Comparison of ENCODE assay signal across 29 cellular contexts in the genomic region with DNA sequence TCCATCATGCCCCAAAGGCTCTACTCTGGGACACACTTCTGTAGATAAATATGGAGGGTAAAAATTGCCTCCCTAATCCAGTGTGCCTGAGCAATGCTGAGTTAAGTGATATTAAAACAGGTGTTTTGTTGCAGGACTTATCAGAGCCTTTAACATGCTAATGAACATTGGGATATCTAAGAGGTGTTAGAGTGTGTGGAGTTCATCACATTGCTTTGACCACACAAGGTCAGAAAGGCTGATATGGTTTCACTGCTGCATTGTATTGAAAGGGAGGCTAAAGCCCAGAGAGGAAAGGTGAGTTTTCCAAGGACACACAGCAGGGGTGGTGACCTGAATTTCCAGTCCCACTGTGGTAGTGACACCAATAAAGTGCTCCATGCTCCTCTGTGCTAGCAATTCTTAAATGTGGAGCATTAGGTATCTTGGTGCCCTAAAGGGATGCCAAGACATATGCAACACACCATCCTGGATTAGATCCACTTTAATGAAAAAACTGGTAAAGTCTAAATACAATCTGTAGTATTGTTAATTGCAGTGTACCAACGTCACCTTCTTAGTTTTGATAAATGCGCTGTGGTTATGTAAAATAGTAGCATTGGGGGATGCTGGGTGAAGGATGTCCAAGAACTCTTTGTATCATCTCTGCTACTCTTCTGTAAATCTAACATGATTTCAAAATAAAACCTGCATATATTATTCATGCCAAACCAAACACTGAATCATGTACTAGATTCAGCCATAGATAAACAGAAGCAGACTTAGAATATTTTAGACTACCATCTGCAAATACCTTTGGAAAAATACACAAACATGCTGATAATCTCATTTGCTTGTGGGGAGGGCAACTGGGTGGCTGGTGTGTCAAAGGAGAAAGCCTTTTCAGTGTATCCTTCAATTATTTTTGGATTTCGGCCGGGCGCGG. TPM values are rescaled to one million over a fixed set of nuclear protein-coding genes. Genes with fewer than 3 reads are reported as not detected.
DNase-seq lines count a peak whose midpoint lies in the region; ATAC-seq, FAIRE-seq and TF ChIP-seq lines count a peak whose summit lies in the region.
"Had no signal": no experiment of that assay in that cellular context is flagged by ENCODE, and none has a peak within 500 bp of the region (broad histone marks: within the 10 kb centered on the region; RNA-seq: fewer than 3 reads in every experiment).

No MANE protein-coding gene starts in this region.

- 65% methylated on average over 2 of the region's 6 CpGs for WGBS in K562 (ENCODE audit: insufficient coverage, low coverage, missing lambda C conversion rate)

- H3K4me2 ChIP-seq in K562 (ENCODE audit: insufficient read depth, low read length): no peak overlapping the region

- DNase-seq in Caki2 (ENCODE audit: low read depth) (peak; percentile 24), LNCaP clone FGC (ENCODE audit: low read depth) (peak; percentile 1), K562 (ENCODE audit: extremely low read depth in 1 of 4, low spot score in 3 of 4) (no peak), fibroblast of villous mesenchyme (ENCODE audit: low read depth) (peak; percentile 36), posterior vena cava (ENCODE audit: low spot score) (no peak), natural killer cell (no peak)
- DNase-seq in effector memory CD8-positive, alpha-beta T cell: no peak
- DNase-seq: activated CD4-positive, alpha-beta T cell treated with anti-CD3 and anti-CD28 coated beads for 1 hour; activated CD8-positive, alpha-beta T cell treated with anti-CD3 and anti-CD28 coated beads, Interleukin-2, amount 10 ng/mL, durations not matched to agents 7 days and 5 days; activated effector memory CD4-positive, alpha-beta T cell treated with anti-CD3 and anti-CD28 coated beads, Interleukin-2, amount 50 U/mL, for 16 hours; activated naive CD8-positive, alpha-beta T cell treated with anti-CD3 and anti-CD28 coated beads for 36 hours; body of pancreas; DMS153; foreskin melanocyte; left colon; MM.1S; NCI-H2081 treated with DMSO at 0.1 percent for 48 hours; NCI-H748 treated with DMSO at 0.1 percent for 48 hours; pancreas; SJCRH30; spleen had no signal

- H3K9me1 ChIP-seq in K562 (ENCODE audit: control insufficient read depth, insufficient read depth, low read length): no peaks in the 10 kb centered on the region

- TF ChIP-seq POLR2A in K562 (conservative IDR thresholded peaks at IDR 0.05): no peak

- in situ Hi-C loops in Caki2 (cut with HindIII; ENCODE audit: low pct_unique_long_range_greater_than_20kb, low sequenced_read_pairs): no loop called here
- in situ Hi-C loops in K562 (cut with MboI): no loop called here

- peaks cover 24 to 39% of the 10 kb centered on the region in 2 donors for H3K4me1 Mint-ChIP-seq in effector memory CD8-positive, alpha-beta T cell (ENCODE audit: low read depth in 2 of 2)
- H3K4me1 Mint-ChIP-seq in natural killer cell: peaks cover 38 to 44% of the 10 kb centered on the region in 2 donors

- no peak for TF ChIP-seq RAD21 in K562 (CRISPR knock-in tag; conservative IDR thresholded peaks at IDR 0.05 in 1 of 2, IDR thresholded peaks at IDR 0.05 in 1 of 2)

- no peaks in the 10 kb centered on the region for H3K79me2 ChIP-seq in K562 (ENCODE audit: control insufficient read depth, insufficient read depth, low read length)

- no TSS peak for BruUV-seq in K562 (replicated peaks; lab: Mats Ljungman, UMichigan)

- TF ChIP-seq EP300 in K562 (IDR thresholded peaks at IDR 0.05; ENCODE audit: low read length): no peak

- ATAC-seq in K562: no peak
- ATAC-seq in effector memory CD8-positive, alpha-beta T cell (replicated peaks): no peak
- no peak for ATAC-seq in natural killer cell
- no peak for ATAC-seq in HG02840 (IDR thresholded peaks at IDR 0.05; ENCODE audit: low FRiP score, unreplicated experiment)
- ATAC-seq: activated CD8-positive, alpha-beta T cell treated with anti-CD3 and anti-CD28 coated beads, Interleukin-2, amount 10 ng/mL, durations not matched to agents 7 days and 5 days; body of pancreas; HCT116; left colon; pancreas had no signal

- no peak overlapping the region for H3K4me3 Mint-ChIP-seq in effector memory CD8-positive, alpha-beta T cell
- H3K4me3 Mint-ChIP-seq in natural killer cell: no peak overlapping the region
- H3K4me3 Mint-ChIP-seq: activated CD8-positive, alpha-beta T cell treated with anti-CD3 and anti-CD28 coated beads, Interleukin-2, amount 10 ng/mL, durations not matched to agents 7 days and 5 days; activated naive CD8-positive, alpha-beta T cell treated with anti-CD3 and anti-CD28 coated beads for 36 hours; T-helper 1 cell treated with Interleukin-12 subunit alpha and Interleukin-12 subunit beta and Interleukin-4 antibody, amounts not matched to agents 30 μg/mL and 1 μg/mL, for 36 hours; type B pancreatic cell had no signal

- no peak for FAIRE-seq in K562 (lab: Jason Lieb, UNC)
- FAIRE-seq: G401.6, GM19239, pancreas, RCC 7860 had no signal

- no peaks in the 10 kb centered on the region for H3K27me3 Mint-ChIP-seq in effector memory CD8-positive, alpha-beta T cell
- H3K27me3 Mint-ChIP-seq in natural killer cell (ENCODE audit: low read depth in 2 of 2): no peaks in the 10 kb centered on the region
- H3K27me3 Mint-ChIP-seq: activated naive CD8-positive, alpha-beta T cell treated with anti-CD3 and anti-CD28 coated beads for 36 hours; type B pancreatic cell had no signal

- H3K27ac ChIP-seq in K562 (ENCODE audit: extremely low read depth, low read depth, low read length): no peak overlapping the region
- H3K27ac ChIP-seq: body of pancreas, pancreas, right atrium auricular region, SJCRH30 had no signal

- TF ChIP-seq CTCF in LNCaP clone FGC (IDR thresholded peaks at IDR 0.05; ENCODE audit: control insufficient read depth, extremely low read depth, insufficient read depth) (no peak), K562 (IDR thresholded peaks at IDR 0.05 in 2 of 3, conservative IDR thresholded peaks at IDR 0.05 in 1 of 3; ENCODE audit: insufficient read depth in 2 of 3, low read depth in 1 of 3, low read length in 3 of 3) (no peak), fibroblast of villous mesenchyme (IDR thresholded peaks at IDR 0.05; ENCODE audit: insufficient read depth, low read depth, low read length) (no peak), natural killer cell (IDR thresholded peaks at IDR 0.05) (no peak)

- intact Hi-C loops in K562 (cut with micrococcal nuclease) (no loop called here), posterior vena cava (cut with DNase I) (no loop called here), natural killer cell (cut with micrococcal nuclease) (no loop called here)

- CTCF ChIA-PET in K562 (lab: Yijun Ruan, JAX; ENCODE audit: low intra/inter-chr PET ratio): no interaction called here

- H2AFZ ChIP-seq in K562 (ENCODE audit: low read depth, low read length): no peak overlapping the region

- no peaks in the 10 kb centered on the region for H4K20me1 ChIP-seq in K562 (replicated peaks; ENCODE audit: control insufficient read depth, insufficient read depth, low read length)

- H3K36me3 Mint-ChIP-seq in effector memory CD8-positive, alpha-beta T cell (ENCODE audit: insufficient read depth): peaks cover 13% of the 10 kb centered on the region
- peaks cover 9% of the 10 kb centered on the region for H3K36me3 Mint-ChIP-seq in natural killer cell

- 0 out of 2 replicates have a peak, but pooled peaks cover 2% of the 10 kb centered on the region for H3K9me3 ChIP-seq in K562 (replicated peaks; ENCODE audit: control insufficient read depth, insufficient read depth, low read depth, low read length)
- H3K9me3 ChIP-seq: body of pancreas had no signal

- H3K36me3 ChIP-seq in K562 (ENCODE audit: control insufficient read depth, insufficient read depth, low read length): no peaks in the 10 kb centered on the region; the same call in 2 of the 3 replicates
- H3K36me3 ChIP-seq: pancreas had no signal

- no peaks in the 10 kb centered on the region for H3K27me3 ChIP-seq in K562 (ENCODE audit: control insufficient read depth in 2 of 2, insufficient read depth in 2 of 2, low read length in 2 of 2)
- H3K27me3 ChIP-seq: body of pancreas, pancreas, right atrium auricular region, SJCRH30, spleen had no signal

- H3K27ac Mint-ChIP-seq in effector memory CD8-positive, alpha-beta T cell: peak overlapping the region in 1 of 2 donors; percentile 33
- no peak overlapping the region for H3K27ac Mint-ChIP-seq in natural killer cell
- H3K27ac Mint-ChIP-seq: activated CD8-positive, alpha-beta T cell treated with anti-CD3 and anti-CD28 coated beads, Interleukin-2, amount 10 ng/mL, durations not matched to agents 7 days and 5 days; activated naive CD8-positive, alpha-beta T cell treated with anti-CD3 and anti-CD28 coated beads for 36 hours; T-helper 1 cell treated with Interleukin-12 subunit alpha and Interleukin-12 subunit beta and Interleukin-4 antibody, amounts not matched to agents 30 μg/mL and 1 μg/mL, for 36 hours; type B pancreatic cell had no signal

- H3K9ac ChIP-seq in K562 (ENCODE audit: insufficient read depth in 1 of 2, low read depth in 2 of 2, low read length in 2 of 2): no peak overlapping the region

- no peaks in the 10 kb centered on the region for H3K9me3 Mint-ChIP-seq in effector memory CD8-positive, alpha-beta T cell
- H3K9me3 Mint-ChIP-seq in natural killer cell: peaks cover 0 to 5% of the 10 kb centered on the region in 2 donors

- POLR2A ChIA-PET in K562 (lab: Yijun Ruan, JAX): interaction anchor here (0.6 kb wide), 1 partner anchor 10 kb away, joined by 3 read pairs; no protein-coding TSS in a partner anchor

- H3K4me3 ChIP-seq in LNCaP clone FGC (ENCODE audit: low read depth, low read length) (no peak overlapping the region), K562 (no peak overlapping the region), fibroblast of villous mesenchyme (ENCODE audit: low read depth, low read length) (no peak overlapping the region)
- H3K4me3 ChIP-seq: body of pancreas, pancreas, right atrium auricular region, SJCRH30, spleen had no signal

- no peaks in the 10 kb centered on the region for H3K4me1 ChIP-seq in K562 (replicated peaks in 1 of 2; ENCODE audit: control insufficient read depth in 2 of 2, insufficient read depth in 2 of 2, low read length in 2 of 2)
- H3K4me1 ChIP-seq: body of pancreas, pancreas, right atrium auricular region had no signal

RNA-seq across cellular contexts. Expression of a gene that starts 45.8 kb away (rescaled TPM):
- total RNA-seq in Caki2 (2014; rRNA removed; shearing (Covaris generic); ENCODE audit: low replicate concordance): 0.20 TPM in 1 of 2 replicates, not detected in the other
- 3.3 and 4.4 TPM in 2 replicates for total RNA-seq in K562 (2011; cell fraction: chromatin; rRNA removed; ENCODE audit: low replicate concordance)
- 2.5 TPM in 2 replicates for total RNA-seq in K562 (2011; cell fraction: nucleolus; rRNA removed)
- total RNA-seq in K562 (2011; cell fraction: nucleoplasm; rRNA removed): 4.2 and 6.1 TPM in 2 replicates
- total RNA-seq in K562 (2014; rRNA removed) (0.24 and 0.32 TPM in 2 replicates), K562 (2014; rRNA removed; fragmentation: Illumina TruSeq; extraction: Trizol) (0.35 and 0.58 TPM in 2 replicates), K562 (2015; rRNA removed; fragmentation: Illumina TruSeq; extraction: Trizol) (0.30 and 0.58 TPM in 2 replicates), K562 (2021) (0.63 and 0.93 TPM in 2 replicates), fibroblast of villous mesenchyme (0.97 and 1.3 TPM in 2 replicates), posterior vena cava (1 to 10 TPM; 1.4 to 1.6 TPM), natural killer cell (100 to 1,000 TPM in 1 of 3 donors, 10 to 100 TPM in 2; 75.3 to 105 (median 76.3) TPM)
- polyA plus RNA-seq in K562 (2011; rRNA removed) (0.55 and 0.63 TPM in 2 replicates), K562 (2014; fragmentation: Illumina TruSeq; extraction: Trizol) (0.19 and 0.39 TPM in 2 replicates), K562 (2014; fragmentation: Nextera tagmentation; extraction: Ambion mirVana) (under 1 TPM; 0.03 to 0.04 TPM), K562 (2014; rRNA removed) (0.34 and 0.61 TPM in 2 replicates)
- polyA plus RNA-seq in K562 (2011; cell fraction: cytosol; rRNA removed): 0.21 and 0.40 TPM in 2 replicates
- 2.2 and 2.7 TPM in 2 replicates for polyA plus RNA-seq in K562 (2011; cell fraction: nucleus; rRNA removed)
- polyA plus RNA-seq in K562 (2012): 0.68 and 0.78 TPM in 2 replicates
- 0.95 and 1.1 TPM in 2 replicates for polyA minus RNA-seq in K562 (2011; rRNA and poly(A)+ RNA removed)
- not detected in 2 replicates for polyA minus RNA-seq in K562 (2011; cell fraction: cytosol; rRNA and poly(A)+ RNA removed)
- polyA minus RNA-seq in K562 (2011; cell fraction: nucleus; rRNA and poly(A)+ RNA removed): 1.6 TPM in 2 replicates

Comparison
In these comparisons a context has a peak if more than half of its experiments do, and no peak if none do; other contexts are left out.
1. DNase-seq: peak in Caki2 (single experiment), LNCaP clone FGC (single experiment) and fibroblast of villous mesenchyme (single experiment); none in K562 (0 of 4), posterior vena cava (single experiment), effector memory CD8-positive, alpha-beta T cell (0 of 3) and natural killer cell (single experiment).
2. RNA of a gene that starts 45.8 kb away (total RNA-seq): 75.3 to 105 TPM in natural killer cell; 1.4 to 1.6 TPM in posterior vena cava, 0.97 to 1.3 TPM in fibroblast of villous mesenchyme, 0.24 to 6.1 TPM in K562 and 0.20 TPM in Caki2; every median in the first group is over 10 times any median in the second.